Comparison of ENCODE assay signal across 1 cellular context in genomic region chr20:53915459-53916172, GRCh38.
TF ChIP-seq lines count a peak whose summit lies in the region.

No MANE protein-coding gene starts in this region.

TF ChIP-seq in HepG2, 621 proteins besides CTCF, POLR2A, EP300 and RAD21 (continued from another document and continues in another):
- TF ChIP-seq NR2F6 (IDR thresholded peaks at IDR 0.05) (peak; percentile 41; the same call in 1 of the 2 replicates), NR2F6 (CRISPR knock-in tag; IDR thresholded peaks at IDR 0.05) (no peak; the same call in 1 of the 2 replicates), MIER2 (CRISPR knock-in tag; IDR thresholded peaks at IDR 0.05) (no peak), ZNF724P (CRISPR knock-in tag; IDR thresholded peaks at IDR 0.05; ENCODE audit: borderline replicate concordance) (peak; percentile 67; the same call in 1 of the 2 replicates), PRMT3 (CRISPR knock-in tag; IDR thresholded peaks at IDR 0.05; ENCODE audit: borderline replicate concordance, low read depth) (no peak), ZNF30 (CRISPR knock-in tag; IDR thresholded peaks at IDR 0.05) (no peak), ZNF3 (CRISPR knock-in tag; IDR thresholded peaks at IDR 0.05) (peak; percentile 62; the same call in 1 of the 2 replicates), ZNF652 (CRISPR knock-in tag; IDR thresholded peaks at IDR 0.05; ENCODE audit: borderline replicate concordance, low read depth) (no peak), MLXIP (CRISPR knock-in tag; IDR thresholded peaks at IDR 0.05; ENCODE audit: borderline replicate concordance) (no peak), KLF13 (CRISPR knock-in tag; IDR thresholded peaks at IDR 0.05) (no peak), ZFP90 (CRISPR knock-in tag; IDR thresholded peaks at IDR 0.05; ENCODE audit: borderline replicate concordance) (peak; percentile 78; the same call in 1 of the 2 replicates), ZKSCAN1 (IDR thresholded peaks at IDR 0.05; ENCODE audit: low read length) (no peak), SAFB2 (CRISPR knock-in tag; IDR thresholded peaks at IDR 0.05; ENCODE audit: borderline replicate concordance, low read depth) (no peak), ZNF333 (CRISPR knock-in tag; IDR thresholded peaks at IDR 0.05; ENCODE audit: borderline replicate concordance) (no peak), MYNN (CRISPR knock-in tag; IDR thresholded peaks at IDR 0.05; ENCODE audit: low read depth) (peak; percentile 69; the same call in 1 of the 2 replicates), NR1H2 (CRISPR knock-in tag; IDR thresholded peaks at IDR 0.05; ENCODE audit: borderline replicate concordance, low read depth) (no peak), ARHGAP35 (CRISPR knock-in tag; IDR thresholded peaks at IDR 0.05; ENCODE audit: borderline replicate concordance) (no peak; the same call in 1 of the 2 replicates), ZFAT (CRISPR knock-in tag; conservative IDR thresholded peaks at IDR 0.05) (no peak), ZNF350 (CRISPR knock-in tag; IDR thresholded peaks at IDR 0.05; ENCODE audit: borderline replicate concordance, low read depth) (peak; percentile 75; the same call in 1 of the 2 replicates), AKNA (CRISPR knock-in tag; IDR thresholded peaks at IDR 0.05; ENCODE audit: borderline replicate concordance) (no peak), ETV5 (CRISPR knock-in tag; IDR thresholded peaks at IDR 0.05; ENCODE audit: borderline replicate concordance) (no peak; the same call in 1 of the 2 replicates), LRRFIP1 (CRISPR knock-in tag; conservative IDR thresholded peaks at IDR 0.05) (no peak), ZNF790 (CRISPR knock-in tag; IDR thresholded peaks at IDR 0.05; ENCODE audit: borderline replicate concordance) (no peak), ELF1 (CRISPR knock-in tag; IDR thresholded peaks at IDR 0.05) (peak; percentile 21; the same call in 1 of the 2 replicates), RNF2 (conservative IDR thresholded peaks at IDR 0.05; ENCODE audit: low read depth) (no peak), ADNP (CRISPR knock-in tag; IDR thresholded peaks at IDR 0.05) (no peak), THYN1 (CRISPR knock-in tag; IDR thresholded peaks at IDR 0.05; ENCODE audit: borderline replicate concordance, low read depth) (no peak), KDM5B (CRISPR knock-in tag; IDR thresholded peaks at IDR 0.05; ENCODE audit: borderline replicate concordance) (peak; percentile 65; the same call in 1 of the 2 replicates), MXD4 (CRISPR knock-in tag; IDR thresholded peaks at IDR 0.05) (0 out of 2 replicates have a peak, but pooled peaks have one; percentile 19), HES4 (CRISPR knock-in tag; IDR thresholded peaks at IDR 0.05; ENCODE audit: borderline replicate concordance) (no peak), MTF2 (CRISPR knock-in tag; IDR thresholded peaks at IDR 0.05; ENCODE audit: borderline replicate concordance) (no peak), TRIM24 (CRISPR knock-in tag; IDR thresholded peaks at IDR 0.05) (no peak), XBP1 (CRISPR knock-in tag; IDR thresholded peaks at IDR 0.05) (no peak), ZNF782 (CRISPR knock-in tag; IDR thresholded peaks at IDR 0.05; ENCODE audit: borderline replicate concordance) (no peak), NCOA5 (CRISPR knock-in tag; IDR thresholded peaks at IDR 0.05) (no peak), ZFYVE20 (CRISPR knock-in tag; IDR thresholded peaks at IDR 0.05; ENCODE audit: borderline replicate concordance, low read depth) (no peak), ZNF207 (IDR thresholded peaks at IDR 0.05; ENCODE audit: borderline replicate concordance) (no peak), JDP2 (CRISPR knock-in tag; IDR thresholded peaks at IDR 0.05; ENCODE audit: borderline replicate concordance) (no peak)
- TF ChIP-seq, protein P1, sequence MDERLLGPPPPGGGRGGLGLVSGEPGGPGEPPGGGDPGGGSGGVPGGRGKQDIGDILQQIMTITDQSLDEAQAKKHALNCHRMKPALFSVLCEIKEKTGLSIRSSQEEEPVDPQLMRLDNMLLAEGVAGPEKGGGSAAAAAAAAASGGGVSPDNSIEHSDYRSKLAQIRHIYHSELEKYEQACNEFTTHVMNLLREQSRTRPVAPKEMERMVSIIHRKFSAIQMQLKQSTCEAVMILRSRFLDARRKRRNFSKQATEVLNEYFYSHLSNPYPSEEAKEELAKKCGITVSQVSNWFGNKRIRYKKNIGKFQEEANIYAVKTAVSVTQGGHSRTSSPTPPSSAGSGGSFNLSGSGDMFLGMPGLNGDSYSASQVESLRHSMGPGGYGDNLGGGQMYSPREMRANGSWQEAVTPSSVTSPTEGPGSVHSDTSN (CRISPR knock-in tag; IDR thresholded peaks at IDR 0.05): no peak
- TF ChIP-seq, protein P2, sequence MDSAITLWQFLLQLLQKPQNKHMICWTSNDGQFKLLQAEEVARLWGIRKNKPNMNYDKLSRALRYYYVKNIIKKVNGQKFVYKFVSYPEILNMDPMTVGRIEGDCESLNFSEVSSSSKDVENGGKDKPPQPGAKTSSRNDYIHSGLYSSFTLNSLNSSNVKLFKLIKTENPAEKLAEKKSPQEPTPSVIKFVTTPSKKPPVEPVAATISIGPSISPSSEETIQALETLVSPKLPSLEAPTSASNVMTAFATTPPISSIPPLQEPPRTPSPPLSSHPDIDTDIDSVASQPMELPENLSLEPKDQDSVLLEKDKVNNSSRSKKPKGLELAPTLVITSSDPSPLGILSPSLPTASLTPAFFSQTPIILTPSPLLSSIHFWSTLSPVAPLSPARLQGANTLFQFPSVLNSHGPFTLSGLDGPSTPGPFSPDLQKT (CRISPR knock-in tag; IDR thresholded peaks at IDR 0.05; ENCODE audit: borderline replicate concordance): no peak
- TF ChIP-seq, protein P3, sequence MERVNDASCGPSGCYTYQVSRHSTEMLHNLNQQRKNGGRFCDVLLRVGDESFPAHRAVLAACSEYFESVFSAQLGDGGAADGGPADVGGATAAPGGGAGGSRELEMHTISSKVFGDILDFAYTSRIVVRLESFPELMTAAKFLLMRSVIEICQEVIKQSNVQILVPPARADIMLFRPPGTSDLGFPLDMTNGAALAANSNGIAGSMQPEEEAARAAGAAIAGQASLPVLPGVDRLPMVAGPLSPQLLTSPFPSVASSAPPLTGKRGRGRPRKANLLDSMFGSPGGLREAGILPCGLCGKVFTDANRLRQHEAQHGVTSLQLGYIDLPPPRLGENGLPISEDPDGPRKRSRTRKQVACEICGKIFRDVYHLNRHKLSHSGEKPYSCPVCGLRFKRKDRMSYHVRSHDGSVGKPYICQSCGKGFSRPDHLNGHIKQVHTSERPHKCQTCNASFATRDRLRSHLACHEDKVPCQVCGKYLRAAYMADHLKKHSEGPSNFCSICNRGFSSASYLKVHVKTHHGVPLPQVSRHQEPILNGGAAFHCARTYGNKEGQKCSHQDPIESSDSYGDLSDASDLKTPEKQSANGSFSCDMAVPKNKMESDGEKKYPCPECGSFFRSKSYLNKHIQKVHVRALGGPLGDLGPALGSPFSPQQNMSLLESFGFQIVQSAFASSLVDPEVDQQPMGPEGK (CRISPR knock-in tag; IDR thresholded peaks at IDR 0.05): peak; percentile 64; the same call in 1 of the 2 replicates
- TF ChIP-seq, protein P4, sequence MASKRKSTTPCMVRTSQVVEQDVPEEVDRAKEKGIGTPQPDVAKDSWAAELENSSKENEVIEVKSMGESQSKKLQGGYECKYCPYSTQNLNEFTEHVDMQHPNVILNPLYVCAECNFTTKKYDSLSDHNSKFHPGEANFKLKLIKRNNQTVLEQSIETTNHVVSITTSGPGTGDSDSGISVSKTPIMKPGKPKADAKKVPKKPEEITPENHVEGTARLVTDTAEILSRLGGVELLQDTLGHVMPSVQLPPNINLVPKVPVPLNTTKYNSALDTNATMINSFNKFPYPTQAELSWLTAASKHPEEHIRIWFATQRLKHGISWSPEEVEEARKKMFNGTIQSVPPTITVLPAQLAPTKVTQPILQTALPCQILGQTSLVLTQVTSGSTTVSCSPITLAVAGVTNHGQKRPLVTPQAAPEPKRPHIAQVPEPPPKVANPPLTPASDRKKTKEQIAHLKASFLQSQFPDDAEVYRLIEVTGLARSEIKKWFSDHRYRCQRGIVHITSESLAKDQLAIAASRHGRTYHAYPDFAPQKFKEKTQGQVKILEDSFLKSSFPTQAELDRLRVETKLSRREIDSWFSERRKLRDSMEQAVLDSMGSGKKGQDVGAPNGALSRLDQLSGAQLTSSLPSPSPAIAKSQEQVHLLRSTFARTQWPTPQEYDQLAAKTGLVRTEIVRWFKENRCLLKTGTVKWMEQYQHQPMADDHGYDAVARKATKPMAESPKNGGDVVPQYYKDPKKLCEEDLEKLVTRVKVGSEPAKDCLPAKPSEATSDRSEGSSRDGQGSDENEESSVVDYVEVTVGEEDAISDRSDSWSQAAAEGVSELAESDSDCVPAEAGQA (IDR thresholded peaks at IDR 0.05; ENCODE audit: low read depth): peak; percentile 81
- TF ChIP-seq, protein P4 (CRISPR knock-in tag; IDR thresholded peaks at IDR 0.05; ENCODE audit: borderline replicate concordance): no peak
